Comparison of ENCODE assay signal across 9 cellular contexts in genomic region chr14:105281354-105282097, GRCh38. TPM values are rescaled to one million over a fixed set of nuclear protein-coding genes. Genes with fewer than 3 reads are reported as not detected.
DNase-seq lines count a peak whose midpoint lies in the region; ATAC-seq, FAIRE-seq and TF ChIP-seq lines count a peak whose summit lies in the region.
"Had no signal": no experiment of that assay in that cellular context is flagged by ENCODE, and none has a peak within 500 bp of the region (broad histone marks: within the 10 kb centered on the region; RNA-seq: fewer than 3 reads in every experiment).

No MANE protein-coding gene starts in this region.

- H3K4me1 ChIP-seq in gastroesophageal sphincter (peaks cover 0 to 30% (median 3%) of the 10 kb centered on the region in 3 donors), prostate gland (replicated peaks) (no peaks in the 10 kb centered on the region)
- H3K4me1 ChIP-seq: SJSA1 had no signal

- ATAC-seq in gastroesophageal sphincter: peak; percentile 25
- no peak for ATAC-seq in GM19395 (IDR thresholded peaks at IDR 0.05; ENCODE audit: unreplicated experiment)
- no peak for ATAC-seq in GM21367 (IDR thresholded peaks at IDR 0.05; ENCODE audit: unreplicated experiment)

- H3K9me3 ChIP-seq in gastroesophageal sphincter (no peaks in the 10 kb centered on the region), prostate gland (no peaks in the 10 kb centered on the region)
- H3K9me3 ChIP-seq: SJSA1 had no signal

- H3K4me3 ChIP-seq in HL-60 (replicated peaks; ENCODE audit: insufficient read depth, low read length) (no peak overlapping the region), gastroesophageal sphincter (no peak overlapping the region), prostate gland (no peak overlapping the region)
- H3K4me3 ChIP-seq: SJSA1 had no signal

- H3K36me3 ChIP-seq in gastroesophageal sphincter: peaks cover 0 to 45% of the 10 kb centered on the region in 2 donors
- H3K36me3 ChIP-seq in prostate gland: no peaks in the 10 kb centered on the region
- H3K36me3 ChIP-seq: SJSA1 had no signal

- TF ChIP-seq POLR2A in gastroesophageal sphincter (IDR thresholded peaks at IDR 0.05) (no peak), prostate gland (IDR thresholded peaks at IDR 0.05) (no peak)

- DNase-seq in COLO668 (lab: John Stamatoyannopoulos, UW; ENCODE audit: unreplicated experiment) (peak; percentile 25), HL-60 (ENCODE audit: low read depth in 1 of 2, low spot score in 1 of 2) (peak in 1 of 2 experiments; percentile 28), prostate gland (ENCODE audit: low spot score) (no peak), NCI-H2081 treated with DMSO at 0.1 percent for 48 hours (lab: John Stamatoyannopoulos, UW) (no peak)

- WGBS in gastroesophageal sphincter (ENCODE audit: low coverage in 1 of 2), 2 donors: 50 to 69% methylated on average over 6 to 19 of the region's 23 CpGs
- 63% methylated on average over 23 of the region's 23 CpGs for WGBS in prostate gland

- no peaks in the 10 kb centered on the region for H3K27me3 ChIP-seq in HL-60 (ENCODE audit: insufficient read depth, poor library complexity, severe bottlenecking)
- H3K27me3 ChIP-seq in gastroesophageal sphincter: no peaks in the 10 kb centered on the region
- H3K27me3 ChIP-seq in prostate gland (replicated peaks; ENCODE audit: insufficient read depth): no peaks in the 10 kb centered on the region
- H3K27me3 ChIP-seq: SJSA1 had no signal

- peak; percentile 22 for FAIRE-seq in TTC549 (lab: Jason Lieb, UNC)

- H3K27ac ChIP-seq in HL-60 (replicated peaks) (no peak overlapping the region), gastroesophageal sphincter (no peak overlapping the region), prostate gland (no peak overlapping the region)
- H3K27ac ChIP-seq: SJSA1 had no signal

- TF ChIP-seq CTCF in HL-60 (IDR thresholded peaks at IDR 0.05; ENCODE audit: insufficient read depth, low read length) (peak; percentile 67), gastroesophageal sphincter (IDR thresholded peaks at IDR 0.05) (peak in 3 of 4 experiments; percentile 28 to 64 (median 47)), prostate gland (IDR thresholded peaks at IDR 0.05) (peak; percentile 20 to 66 (median 51))

- intact Hi-C loops in prostate gland (cut with DNase I): loop anchor here (5.0 to 10.0 kb wide), 2 partner anchors 79 to 187 kb away; no protein-coding TSS in a partner anchor

- TF ChIP-seq EP300 in gastroesophageal sphincter (IDR thresholded peaks at IDR 0.05): no peak

RNA-seq across cellular contexts. Expression of gene BRF1, which starts 19.3 kb away (rescaled TPM):
- total RNA-seq in gastroesophageal sphincter: 10 to 100 TPM; 25.2 to 35.6 (median 30.9) TPM
- total RNA-seq in prostate gland: 10 to 100 TPM; 64.9 to 88.9 TPM

RNA-seq across cellular contexts. Expression of gene PACS2, which starts 33.0 kb away (rescaled TPM):
- 10 to 100 TPM; 61.5 to 91.1 (median 74.7) TPM for total RNA-seq in gastroesophageal sphincter
- 100 to 1,000 TPM in 1 of 2 donors, 10 to 100 TPM in 1; 48.5 to 124 TPM for total RNA-seq in prostate gland

RNA-seq across cellular contexts. Expression of gene BTBD6, which starts 33.2 kb away (rescaled TPM):
- total RNA-seq in gastroesophageal sphincter (10 to 100 TPM; 50.9 to 80.7 (median 66.1) TPM), prostate gland (10 to 100 TPM; 60.0 to 82.5 TPM)
